ENCODE assay signal across 9 cellular contexts in genomic region chr3:126212629-126213375, GRCh38. TPM values are rescaled to one million over a fixed set of nuclear protein-coding genes. Genes with fewer than 3 reads are reported as not detected.
A peak's percentile ranks its signal among the peaks of the same experiment; 100 is the strongest.
DNase-seq lines count a peak whose midpoint lies in the region; ATAC-seq and TF ChIP-seq lines count a peak whose summit lies in the region.
"Had no signal": no experiment of that assay in that cellular context is flagged by ENCODE, and none has a peak within 500 bp of the region (broad histone marks: within the 10 kb centered on the region; RNA-seq: fewer than 3 reads in every experiment).

No MANE protein-coding gene starts in this region.

- H3K4me3 ChIP-seq in duodenal mucosa (ENCODE audit: low read depth in 1 of 2, low read length in 2 of 2) (peak overlapping the region; percentile 49 to 57), lower leg skin (ENCODE audit: low read depth, poor library complexity, severe bottlenecking) (peak overlapping the region; percentile 4), thoracic aorta (peak overlapping the region; percentile 72)

- peak overlapping the region in 1 of 2 donors; percentile 8 for H3K9ac ChIP-seq in duodenal mucosa (ENCODE audit: low read depth in 1 of 2, low read length in 2 of 2)

- TF ChIP-seq POLR2A in lower leg skin (IDR thresholded peaks at IDR 0.05) = no peak

- H3K4me1 ChIP-seq in duodenal mucosa (ENCODE audit: control insufficient read depth in 1 of 2, insufficient read depth in 2 of 2, low read length in 2 of 2) (peaks cover 8 to 16% of the 10 kb centered on the region in 2 donors), thoracic aorta (ENCODE audit: control insufficient read depth in 1 of 2, low read depth in 2 of 2) (peaks cover 16 to 42% of the 10 kb centered on the region in 2 donors)

- intact Hi-C loops in lower leg skin (cut with DNase I; ENCODE audit: low total_unique reads) = no loop called here

- H3K36me3 ChIP-seq in duodenal mucosa (ENCODE audit: control insufficient read depth in 1 of 2, insufficient read depth in 2 of 2, low read length in 2 of 2) = no peaks in the 10 kb centered on the region
- no peaks in the 10 kb centered on the region for H3K36me3 ChIP-seq in thoracic aorta

- H3K27ac ChIP-seq in duodenal mucosa (ENCODE audit: low read depth, low read length) = no peak overlapping the region
- H3K27ac ChIP-seq in thoracic aorta = peak overlapping the region; percentile 85 to 91
- H3K27ac ChIP-seq: C4-2B had no signal

- 3% methylated on average over 46 to 50 of the region's 56 CpGs for WGBS in lower leg skin, 2 donors

- DNase-seq in NCI-H2029 (lab: John Stamatoyannopoulos, UW) (peak; percentile 20), NCI-H2029 treated with DMSO at 0.1 percent for 48 hours (lab: John Stamatoyannopoulos, UW) (no peak), NCI-H345 treated with DMSO at 0.1 percent for 48 hours (lab: John Stamatoyannopoulos, UW; ENCODE audit: unreplicated experiment) (peak; percentile 18), lower leg skin (ENCODE audit: low spot score in 2 of 2) (no peak), thoracic aorta (ENCODE audit: low spot score) (no peak), 8988T (no peak), superior temporal gyrus (ENCODE audit: extremely low spot score) (no peak)

- no peak for TF ChIP-seq CTCF in lower leg skin (IDR thresholded peaks at IDR 0.05)
- peak; percentile 63 for TF ChIP-seq CTCF in thoracic aorta (IDR thresholded peaks at IDR 0.05)

- ATAC-seq in thoracic aorta (ENCODE audit: insufficient number of reproducible peaks, low FRiP score, low read depth) = no peak

- H3K27me3 ChIP-seq in duodenal mucosa (ENCODE audit: control insufficient read depth in 1 of 2, insufficient read depth in 2 of 2, low read length in 2 of 2) = peaks cover 42 to 46% of the 10 kb centered on the region in 2 donors
- no peaks in the 10 kb centered on the region for H3K27me3 ChIP-seq in thoracic aorta (replicated peaks; ENCODE audit: insufficient read depth)

- H3K9me3 ChIP-seq in duodenal mucosa (ENCODE audit: control insufficient read depth in 1 of 2, low read length in 2 of 2) (no peaks in the 10 kb centered on the region), thoracic aorta (no peaks in the 10 kb centered on the region)

RNA-seq across cellular contexts. Expression of gene ALDH1L1, which starts 32.4 kb away (rescaled TPM):
- 1 to 10 TPM; 2.3 to 8.1 (median 6.0) TPM for total RNA-seq in lower leg skin
- total RNA-seq in thoracic aorta = 10 to 100 TPM; 50.2 to 62.5 TPM

Comparison
In these comparisons a context has a peak if more than half of its experiments do, and no peak if none do; other contexts are left out.
1. DNase-seq: peak in NCI-H2029 (single experiment) and NCI-H345 treated with DMSO at 0.1 percent for 48 hours (single experiment); none in NCI-H2029 treated with DMSO at 0.1 percent for 48 hours (single experiment), lower leg skin (0 of 2), thoracic aorta (single experiment), 8988T (single experiment) and superior temporal gyrus (single experiment).
2. H3K4me3 ChIP-seq: peak in every context shown above with its lines; median percentile 72 in thoracic aorta; 53 in duodenal mucosa; 4 in lower leg skin.
3. RNA of gene ALDH1L1, which starts 32.4 kb away (total RNA-seq): 50.2 to 62.5 TPM in thoracic aorta; 2.3 to 8.1 TPM in lower leg skin; every median in the first group is over 4 times any median in the second.